ENCODE assay signal across 8 cellular contexts in the genomic region with DNA sequence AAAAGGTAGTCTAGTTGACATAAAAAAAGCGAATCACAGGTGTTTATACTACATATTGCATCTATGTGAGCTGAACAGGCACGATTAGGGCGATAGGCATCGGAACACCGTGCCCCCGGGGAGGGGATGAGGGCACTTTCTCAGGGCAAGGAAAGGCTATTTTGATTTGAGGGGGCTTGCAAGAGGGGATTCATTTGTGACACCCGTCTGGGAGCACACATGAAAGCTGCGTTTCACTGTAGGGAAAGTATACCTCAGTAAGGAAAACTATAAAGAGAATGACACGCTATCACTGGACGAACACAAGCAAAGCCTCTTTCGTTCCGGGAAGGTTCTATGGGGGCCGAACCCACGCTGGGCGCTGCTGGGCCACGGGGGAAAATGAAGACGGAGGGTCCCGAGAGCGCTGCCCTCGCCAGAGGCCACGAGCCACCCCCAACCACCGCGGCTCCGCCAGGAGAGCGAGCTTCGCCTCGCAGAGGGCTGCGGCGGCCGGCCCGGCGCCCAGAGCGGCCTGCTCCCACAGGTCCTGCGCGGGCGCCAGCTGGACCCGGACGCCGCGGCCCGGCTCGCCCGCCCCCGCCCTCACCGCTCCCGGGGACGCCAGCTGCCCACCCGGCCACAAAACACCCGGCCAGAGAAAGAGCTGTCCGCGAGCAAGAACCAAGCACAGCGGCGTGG. TPM values are rescaled to one million over a fixed set of nuclear protein-coding genes. Genes with fewer than 3 reads are reported as not detected.
DNase-seq lines count a peak whose midpoint lies in the region; ATAC-seq and TF ChIP-seq lines count a peak whose summit lies in the region.

No MANE protein-coding gene starts in this region.

- peaks cover 52% of the 10 kb centered on the region for H3K4me1 ChIP-seq in CD8-positive, alpha-beta T cell (ENCODE audit: insufficient read depth, low read length)
- H3K4me1 ChIP-seq in skeletal muscle tissue (ENCODE audit: control insufficient read depth in 3 of 3, insufficient read depth in 3 of 3, low read length in 3 of 3) = peaks cover 18 to 31% (median 22%) of the 10 kb centered on the region in 3 donors

- intact Hi-C loops in CD8-positive, alpha-beta T cell (cut with DNase I, micrococcal nuclease) = loop anchor here (1.0 to 10.0 kb wide), 9 partner anchors 41 to 1252 kb away; a partner anchor contains a TSS

- CTCF ChIA-PET in CD8-positive, alpha-beta T cell (lab: Charles Lee) = interaction anchor here (0.7 to 6.8 kb wide), 5 partner anchors 10 to 255 kb away, joined by 3 to 48 read pairs (median 3); no protein-coding TSS in a partner anchor

- peak overlapping the region; percentile 95 for H3K4me3 ChIP-seq in CD8-positive, alpha-beta T cell (ENCODE audit: low read depth, low read length)
- H3K4me3 ChIP-seq in skeletal muscle tissue (ENCODE audit: low read length in 3 of 3) = peak overlapping the region; percentile 79 to 93 (median 89)

- no peaks in the 10 kb centered on the region for H3K9me3 Mint-ChIP-seq in CD8-positive, alpha-beta T cell
- H3K9me3 Mint-ChIP-seq in activated naive CD8-positive, alpha-beta T cell treated with anti-CD3 and anti-CD28 coated beads, Interleukin-2, amount 50 U/mL, for 24 hours = no peaks in the 10 kb centered on the region

- peak overlapping the region; percentile 94 to 97 (median 96) for H3K9ac ChIP-seq in skeletal muscle tissue (ENCODE audit: low read depth in 1 of 3, low read length in 3 of 3)

- no peak for ATAC-seq in CD8-positive, alpha-beta T cell
- ATAC-seq in GM21515 (IDR thresholded peaks at IDR 0.05; ENCODE audit: unreplicated experiment) = peak; percentile 5
- peak; percentile 2 for ATAC-seq in activated naive CD8-positive, alpha-beta T cell treated with anti-CD3 and anti-CD28 coated beads, Interleukin-2, amount 50 U/mL, for 24 hours

- peak overlapping the region; percentile 99 for H3K27ac ChIP-seq in CD8-positive, alpha-beta T cell (ENCODE audit: low read depth, low read length)
- H3K27ac ChIP-seq in KOPT-K1 (ENCODE audit: low read depth, low read length, poor library complexity, severe bottlenecking) = peak overlapping the region; percentile 92
- H3K27ac ChIP-seq in skeletal muscle tissue (ENCODE audit: low read depth, low read length) = peak overlapping the region; percentile 97

- H3K27ac Mint-ChIP-seq in CD8-positive, alpha-beta T cell = peak overlapping the region; percentile 86
- H3K27ac Mint-ChIP-seq in activated naive CD8-positive, alpha-beta T cell treated with anti-CD3 and anti-CD28 coated beads, Interleukin-2, amount 50 U/mL, for 24 hours = peak overlapping the region; percentile 90

- H3K9me3 ChIP-seq in CD8-positive, alpha-beta T cell (ENCODE audit: low read length) = no peaks in the 10 kb centered on the region
- no peaks in the 10 kb centered on the region for H3K9me3 ChIP-seq in KOPT-K1 (ENCODE audit: insufficient read depth, low read length, poor library complexity, severe bottlenecking)
- no peaks in the 10 kb centered on the region for H3K9me3 ChIP-seq in skeletal muscle tissue (ENCODE audit: control insufficient read depth in 3 of 3, low read length in 3 of 3)

- peaks cover 64% of the 10 kb centered on the region for H3K4me1 Mint-ChIP-seq in CD8-positive, alpha-beta T cell (ENCODE audit: low read depth)
- peaks cover 64% of the 10 kb centered on the region for H3K4me1 Mint-ChIP-seq in activated naive CD8-positive, alpha-beta T cell treated with anti-CD3 and anti-CD28 coated beads, Interleukin-2, amount 50 U/mL, for 24 hours

- DNase-seq in CD8-positive, alpha-beta T cell = peak in 1 of 7 experiments; percentile 22
- DNase-seq in activated naive CD8-positive, alpha-beta T cell treated with anti-CD3 and anti-CD28 coated beads, Interleukin-2, amount 50 U/mL, for 24 hours = peak; percentile 33
- peak; percentile 57 for DNase-seq in hepatic stellate cell (ENCODE audit: low spot score)
- DNase-seq in NCI-H187 treated with DMSO at 0.1 percent for 48 hours (lab: John Stamatoyannopoulos, UW) = no peak
- no peak for DNase-seq in dermis blood vessel endothelial cell

- peak overlapping the region; percentile 88 for H3K4me3 Mint-ChIP-seq in CD8-positive, alpha-beta T cell
- H3K4me3 Mint-ChIP-seq in activated naive CD8-positive, alpha-beta T cell treated with anti-CD3 and anti-CD28 coated beads, Interleukin-2, amount 50 U/mL, for 24 hours = peak overlapping the region; percentile 89

- no peaks in the 10 kb centered on the region for H3K36me3 ChIP-seq in CD8-positive, alpha-beta T cell (ENCODE audit: insufficient read depth, low read length)
- H3K36me3 ChIP-seq in KOPT-K1 (ENCODE audit: insufficient read depth, low read length) (no peaks in the 10 kb centered on the region), skeletal muscle tissue (ENCODE audit: control insufficient read depth in 3 of 3, insufficient read depth in 3 of 3, low read length in 3 of 3) (no peaks in the 10 kb centered on the region)

- TF ChIP-seq CTCF in CD8-positive, alpha-beta T cell (IDR thresholded peaks at IDR 0.05) = no peak

- peaks cover 5% of the 10 kb centered on the region for H3K36me3 Mint-ChIP-seq in CD8-positive, alpha-beta T cell
- peaks cover 12% of the 10 kb centered on the region for H3K36me3 Mint-ChIP-seq in activated naive CD8-positive, alpha-beta T cell treated with anti-CD3 and anti-CD28 coated beads, Interleukin-2, amount 50 U/mL, for 24 hours (ENCODE audit: low read depth)

- H3K27me3 ChIP-seq in CD8-positive, alpha-beta T cell (ENCODE audit: insufficient read depth, low read length) = no peaks in the 10 kb centered on the region
- H3K27me3 ChIP-seq in skeletal muscle tissue (ENCODE audit: control insufficient read depth in 3 of 3, insufficient read depth in 3 of 3, low read length in 3 of 3) = no peaks in the 10 kb centered on the region

- no peaks in the 10 kb centered on the region for H3K27me3 Mint-ChIP-seq in CD8-positive, alpha-beta T cell (ENCODE audit: low read depth)
- H3K27me3 Mint-ChIP-seq in activated naive CD8-positive, alpha-beta T cell treated with anti-CD3 and anti-CD28 coated beads, Interleukin-2, amount 50 U/mL, for 24 hours = no peaks in the 10 kb centered on the region

- POLR2A ChIA-PET in CD8-positive, alpha-beta T cell (lab: Charles Lee) = interaction anchor here (0.6 to 4.3 kb wide), 19 partner anchors 10 to 506 kb away, joined by 3 to 26 read pairs (median 5); a partner anchor contains a TSS

RNA-seq across cellular contexts. Expression of a gene that starts 0.9 kb away (rescaled TPM):
- total RNA-seq in CD8-positive, alpha-beta T cell = 10 to 100 TPM; 61.7 to 62.8 TPM
- total RNA-seq in skeletal muscle tissue (17.2 TPM), dermis blood vessel endothelial cell (21.3 and 31.4 TPM in 2 replicates)

Comparison
In these comparisons a context has a peak if more than half of its experiments do, and no peak if none do; other contexts are left out.
1. DNase-seq: peak in activated naive CD8-positive, alpha-beta T cell treated with anti-CD3 and anti-CD28 coated beads, Interleukin-2, amount 50 U/mL, for 24 hours (single experiment) and hepatic stellate cell (single experiment); none in NCI-H187 treated with DMSO at 0.1 percent for 48 hours (single experiment) and dermis blood vessel endothelial cell (single experiment).
2. Peak in every context shown above with its lines, with median percentiles within 50 percentile points of each other: H3K27ac ChIP-seq.